14 cellular contexts compared by ENCODE assay signal in the genomic region with DNA sequence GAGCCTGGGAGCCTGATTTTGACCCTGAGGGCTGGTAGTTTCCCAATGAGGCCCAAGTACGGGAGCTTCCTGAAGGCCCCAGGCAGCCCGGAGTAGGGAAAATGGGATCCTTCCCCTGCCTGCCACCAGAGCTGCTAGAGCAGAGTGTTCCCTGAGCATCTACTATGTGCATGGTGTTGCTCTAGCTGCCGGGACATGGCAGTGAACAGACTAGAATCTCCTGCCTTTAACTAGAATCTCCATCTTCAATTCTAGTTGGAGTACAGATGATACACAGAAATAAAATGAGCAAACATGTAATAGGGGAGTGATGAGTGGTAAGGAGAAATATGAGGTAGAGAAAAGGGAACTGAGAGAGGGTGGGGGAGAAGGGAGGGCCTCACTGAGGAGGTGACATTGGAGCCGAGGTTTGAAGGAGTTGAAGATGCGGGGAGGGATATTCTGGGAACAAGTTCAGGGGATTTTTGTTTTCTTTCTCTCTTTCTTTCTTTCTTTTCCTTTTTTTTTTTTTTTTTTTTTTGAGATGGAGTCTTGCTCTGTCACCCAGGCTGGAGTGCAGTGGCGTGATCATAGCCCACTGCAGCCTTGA. TPM values are rescaled to one million over a fixed set of nuclear protein-coding genes. Genes with fewer than 3 reads are reported as not detected.
DNase-seq lines count a peak whose midpoint lies in the region; ATAC-seq and TF ChIP-seq lines count a peak whose summit lies in the region.
"Had no signal": no experiment of that assay in that cellular context is flagged by ENCODE, and none has a peak within 500 bp of the region (broad histone marks: within the 10 kb centered on the region; RNA-seq: fewer than 3 reads in every experiment).

No MANE protein-coding gene starts in this region.

- no peaks in the 10 kb centered on the region for H3K36me3 Mint-ChIP-seq in endodermal cell (ENCODE audit: low read depth)
- H3K36me3 Mint-ChIP-seq: CD8-positive, alpha-beta memory T cell had no signal

- no peaks in the 10 kb centered on the region for H3K36me3 ChIP-seq in endodermal cell (ENCODE audit: control insufficient read depth, insufficient read depth, low read length)

- peak; percentile 43 for ATAC-seq in GM19043 (IDR thresholded peaks at IDR 0.05; ENCODE audit: low read depth, unreplicated experiment)
- peak; percentile 57 for ATAC-seq in HG02759 (IDR thresholded peaks at IDR 0.05; ENCODE audit: unreplicated experiment)
- no peak for ATAC-seq in left ventricle myocardium superior

- 87 to 100% methylated on average over 1 to 4 of the region's 6 CpGs for WGBS in endodermal cell (ENCODE audit: insufficient coverage in 1 of 2, insufficient read length in 1 of 2), 2 experiments

- no peaks in the 10 kb centered on the region for H3K9me3 ChIP-seq in endodermal cell (ENCODE audit: control insufficient read depth, low read length)

- intact Hi-C loops in left ventricle myocardium superior (cut with micrococcal nuclease) = no loop called here

- no peak overlapping the region for H3K9ac ChIP-seq in endodermal cell (ENCODE audit: extremely low read depth, low read length, poor library complexity, severe bottlenecking)

- H3K4me1 Mint-ChIP-seq in endodermal cell = peaks cover 13% of the 10 kb centered on the region

- H3K27me3 Mint-ChIP-seq in endodermal cell (ENCODE audit: insufficient read depth) = peaks cover 7% of the 10 kb centered on the region

- no peaks in the 10 kb centered on the region for H3K9me3 Mint-ChIP-seq in endodermal cell
- H3K9me3 Mint-ChIP-seq: CD8-positive, alpha-beta memory T cell had no signal

- DNase-seq in GM13976 (ENCODE audit: low spot score) (peak; percentile 79), MV-4-11 (lab: John Stamatoyannopoulos, UW) (peak; percentile 44), ACHN (no peak), endodermal cell (no peak), dermis blood vessel endothelial cell (no peak), left ventricle myocardium superior (no peak)
- DNase-seq: activated CD8-positive, alpha-beta memory T cell treated with anti-CD3 and anti-CD28 coated beads for 24 hours; anterior cingulate cortex; CD8-positive, alpha-beta memory T cell; mesendoderm; substantia nigra had no signal

- H3K27ac Mint-ChIP-seq in endodermal cell = no peak overlapping the region

- H3K27ac ChIP-seq in endodermal cell (ENCODE audit: low read depth, low read length) = no peak overlapping the region

- H3K4me3 Mint-ChIP-seq in endodermal cell = no peak overlapping the region
- H3K4me3 Mint-ChIP-seq: CD8-positive, alpha-beta memory T cell had no signal

- H3K4me3 ChIP-seq in endodermal cell (ENCODE audit: low read length) = no peak overlapping the region

- H3K27me3 ChIP-seq in endodermal cell (ENCODE audit: control insufficient read depth, insufficient read depth, low read length, poor library complexity, severe bottlenecking) = no peaks in the 10 kb centered on the region

- in situ Hi-C loops in GM13976 (cut with MboI; ENCODE audit: low sequenced_read_pairs, unreplicated experiment) (loop anchor here (25.0 kb wide), 1 partner anchor 291 kb away; no protein-coding TSS in a partner anchor), ACHN (cut with HindIII; ENCODE audit: low pct_ligation_motif_present, low pct_unique_long_range_greater_than_20kb, low sequenced_read_pairs) (no loop called here)

- no peaks in the 10 kb centered on the region for H3K4me1 ChIP-seq in endodermal cell (ENCODE audit: control insufficient read depth, insufficient read depth, low read length)

- TF ChIP-seq CTCF in GM13976 (IDR thresholded peaks at IDR 0.05; ENCODE audit: borderline replicate concordance, control extremely low read depth, extremely low read depth, insufficient read depth, missing control alignments) (no peak), endodermal cell (conservative IDR thresholded peaks at IDR 0.05) (no peak)

RNA-seq across cellular contexts. Expression of gene VSTM2L, which starts 18.5 kb away (rescaled TPM):
- total RNA-seq in endodermal cell (1 to 10 TPM; 1.4 to 2.9 TPM), dermis blood vessel endothelial cell (0.51 TPM in 1 of 2 replicates, not detected in the other), left ventricle myocardium superior (10.3 TPM)
- polyA plus RNA-seq in endodermal cell (2013, experiment 1 of 2) = 27.8 TPM
- 22.4 TPM for polyA plus RNA-seq in endodermal cell (2013, experiment 2 of 2)
- total RNA-seq: CD8-positive, alpha-beta memory T cell; NCI-H460 had no signal
- polyA plus RNA-seq: CD8-positive, alpha-beta memory T cell had no signal

Comparison
In these comparisons a context has a peak if more than half of its experiments do, and no peak if none do; other contexts are left out.
1. DNase-seq: peak in GM13976 (single experiment) and MV-4-11 (single experiment); none in ACHN (single experiment), endodermal cell (single experiment), dermis blood vessel endothelial cell (single experiment) and left ventricle myocardium superior (single experiment).